ENCODE assay signal across 20 cellular contexts in genomic region chr15:66962522-66962921, GRCh38.
"Had no signal": no experiment of that assay in that cellular context is flagged by ENCODE, and none has a peak within 500 bp of the region (broad histone marks: within the 10 kb centered on the region; RNA-seq: fewer than 3 reads in every experiment).

No MANE protein-coding gene starts in this region.

- DNase-seq: Kasumi-1, MM.1S, NCI-H1092 treated with DMSO at 0.1 percent for 48 hours, NCI-H1436, NCI-H187, NCI-H2029, NCI-H2081 treated with DMSO at 0.1 percent for 48 hours, NCI-H2171, NCI-H226, NCI-H446, NCI-H510A, NCI-H524 treated with DMSO at 0.1 percent for 48 hours, NCI-H69, NCI-H774, SHP77, SK-N-SH, SW 1271, T-cell had no signal

- H3K27ac ChIP-seq: KMS-11, RWPE1 had no signal

- H3K9me3 ChIP-seq: SK-N-SH had no signal

- ATAC-seq: T-cell had no signal

- H3K4me2 ChIP-seq: KMS-11, SK-N-SH had no signal

- H3K9ac ChIP-seq: KMS-11, SK-N-SH had no signal
